Comparison of ENCODE assay signal across 13 cellular contexts in the genomic region with DNA sequence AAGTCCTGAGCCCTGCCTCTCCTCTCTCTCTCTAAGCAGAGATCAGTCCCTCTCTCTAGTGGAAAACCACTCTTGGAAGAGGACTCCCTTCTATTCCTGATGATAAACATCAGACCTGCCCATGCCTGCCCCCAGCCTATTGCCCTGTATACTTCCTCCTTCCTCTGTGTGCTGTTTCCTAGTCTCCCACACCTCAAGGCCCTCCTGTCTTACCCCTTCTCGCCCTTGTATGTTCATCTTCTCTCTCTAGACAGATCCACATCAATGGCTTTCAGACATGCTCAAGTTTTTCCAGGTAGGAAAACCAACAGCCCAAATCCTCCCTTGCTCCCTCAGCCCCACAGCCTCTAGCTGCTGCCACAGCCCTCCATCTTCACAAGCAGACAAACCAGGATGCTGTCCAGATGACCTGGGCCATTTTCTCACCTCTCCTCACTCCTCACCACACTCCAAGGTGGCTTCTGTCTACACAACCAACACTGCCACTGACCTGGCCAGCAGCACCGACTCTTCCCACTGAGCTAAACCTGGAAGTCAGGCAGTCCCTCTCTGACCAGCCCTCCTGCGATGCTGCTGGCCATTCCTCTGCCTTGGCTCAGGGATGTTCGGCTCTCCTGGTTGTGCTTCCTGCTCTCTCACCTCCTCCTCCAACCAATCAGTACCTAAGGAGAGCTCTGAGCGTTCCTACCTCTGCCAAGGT. TPM values are rescaled to one million over a fixed set of nuclear protein-coding genes. Genes with fewer than 3 reads are reported as not detected.
A peak's percentile ranks its signal among the peaks of the same experiment; 100 is the strongest.
DNase-seq lines count a peak whose midpoint lies in the region; ATAC-seq, FAIRE-seq and TF ChIP-seq lines count a peak whose summit lies in the region.
"Had no signal": no experiment of that assay in that cellular context is flagged by ENCODE, and none has a peak within 500 bp of the region (broad histone marks: within the 10 kb centered on the region; RNA-seq: fewer than 3 reads in every experiment).

No MANE protein-coding gene starts in this region.

- no peak overlapping the region for H3K18ac ChIP-seq in H1 (ENCODE audit: extremely low read depth, low read length)

- H3K27ac Mint-ChIP-seq in CD4-positive, alpha-beta T cell = peak overlapping the region; percentile 73
- peak overlapping the region; percentile 44 for H3K27ac Mint-ChIP-seq in nephron progenitor cell
- H3K27ac Mint-ChIP-seq: endodermal cell had no signal

- H2BK20ac ChIP-seq in H1 (ENCODE audit: low read length) = no peak overlapping the region

- no peak overlapping the region for H3K27ac ChIP-seq in CD4-positive, alpha-beta T cell (ENCODE audit: low read depth, low read length)
- no peak overlapping the region for H3K27ac ChIP-seq in H1 (ENCODE audit: low read depth, low read length)
- no peak overlapping the region for H3K27ac ChIP-seq in effector memory CD4-positive, alpha-beta T cell (ENCODE audit: insufficient read depth, low read length, poor library complexity, severe bottlenecking)
- H3K27ac ChIP-seq: C4-2B, VCaP had no signal

- intact Hi-C loops in CD4-positive, alpha-beta T cell (cut with DNase I, micrococcal nuclease) = no loop called here

- H3K36me3 Mint-ChIP-seq in CD4-positive, alpha-beta T cell (ENCODE audit: low read depth) = peaks cover 99% of the 10 kb centered on the region
- peaks cover 85% of the 10 kb centered on the region for H3K36me3 Mint-ChIP-seq in nephron progenitor cell (ENCODE audit: low read depth)

- no peaks in the 10 kb centered on the region for H3K79me1 ChIP-seq in H1 (ENCODE audit: low read depth, low read length)

- H3K23ac ChIP-seq in H1 (ENCODE audit: insufficient read length) = no peak overlapping the region

- no peak overlapping the region for H2AK5ac ChIP-seq in H1 (ENCODE audit: low read depth, low read length)

- no peak overlapping the region for H2BK120ac ChIP-seq in H1 (replicated peaks; ENCODE audit: low read depth, low read length)

- H2BK12ac ChIP-seq in H1 (ENCODE audit: low read depth, low read length) = no peak overlapping the region

- 85% methylated on average over 5 of the region's 5 CpGs; no CpG with 5 or more reads in 1 of the 2 experiments for WGBS in H1 (ENCODE audit: extremely low coverage in 1 of 2, insufficient coverage in 1 of 2, insufficient read length in 1 of 2, insufficient replicate concordance in 2 of 2, low coverage in 1 of 2, low lambda C conversion rate in 2 of 2, missing lambda C conversion rate in 1 of 2), 2 experiments

- no peaks in the 10 kb centered on the region for H3K4me1 ChIP-seq in H1 (replicated peaks in 1 of 4; ENCODE audit: control insufficient read depth in 3 of 4, insufficient read depth in 4 of 4, low read length in 3 of 4)
- H3K4me1 ChIP-seq in effector memory CD4-positive, alpha-beta T cell (ENCODE audit: control insufficient read depth, insufficient read depth, low read length, poor library complexity, severe bottlenecking) = no peaks in the 10 kb centered on the region

- DNase-seq in CD4-positive, alpha-beta T cell = no peak
- DNase-seq in HPDE6-E6E7 (ENCODE audit: extremely low spot score) (peak; percentile 27), H1 (ENCODE audit: low read depth in 1 of 2, low spot score in 2 of 2) (no peak), nephron progenitor cell (no peak), NOMO-1 treated with DMSO at 0.1 percent for 48 hours (lab: John Stamatoyannopoulos, UW; ENCODE audit: unreplicated experiment) (no peak), SKM-1 treated with dmso at 0.1 percent for 144 hours (lab: John Stamatoyannopoulos, UW; ENCODE audit: unreplicated experiment) (no peak)
- no peak for DNase-seq in effector memory CD4-positive, alpha-beta T cell
- DNase-seq: endodermal cell, KG1, kidney, NCI-H146 had no signal

- H2BK15ac ChIP-seq in H1 (ENCODE audit: low read length) = no peak overlapping the region

- no peaks in the 10 kb centered on the region for H3K79me2 ChIP-seq in H1 (ENCODE audit: control insufficient read depth in 1 of 2, insufficient read depth in 2 of 2, low read length in 2 of 2)

- no peak overlapping the region for H3K4ac ChIP-seq in H1 (replicated peaks; ENCODE audit: insufficient read length, low read depth, low read length)

- POLR2A ChIA-PET in CD4-positive, alpha-beta T cell (lab: Charles Lee) = no interaction called here
- POLR2A ChIA-PET in H1 (lab: Charles Lee; ENCODE audit: partially characterized antibody) = interaction anchor here (0.6 kb wide), 1 partner anchor 1588 kb away, joined by 3 read pairs; no protein-coding TSS in a partner anchor

- no peak overlapping the region for H4K8ac ChIP-seq in H1 (ENCODE audit: extremely low read depth, insufficient read depth, low read length)

- H3K36me3 ChIP-seq in H1 (ENCODE audit: control insufficient read depth in 2 of 4, insufficient read depth in 4 of 4, low read length in 3 of 4) = peaks cover 9 to 30% (median 26%) of the 10 kb centered on the region in 4 experiments
- peaks cover 94% of the 10 kb centered on the region for H3K36me3 ChIP-seq in effector memory CD4-positive, alpha-beta T cell (ENCODE audit: control insufficient read depth, insufficient read depth, low read length)

- H2AFZ ChIP-seq in H1 (ENCODE audit: low read length) = no peak overlapping the region

- no peaks in the 10 kb centered on the region for H3K9me3 Mint-ChIP-seq in CD4-positive, alpha-beta T cell
- H3K9me3 Mint-ChIP-seq in nephron progenitor cell = no peaks in the 10 kb centered on the region
- H3K9me3 Mint-ChIP-seq: endodermal cell had no signal

- H3K4me1 Mint-ChIP-seq in CD4-positive, alpha-beta T cell (ENCODE audit: low read depth) = peaks cover 8% of the 10 kb centered on the region
- H3K4me1 Mint-ChIP-seq in nephron progenitor cell = peaks cover 24% of the 10 kb centered on the region
- H3K4me1 Mint-ChIP-seq: endodermal cell had no signal

- ATAC-seq in CD4-positive, alpha-beta T cell (ENCODE audit: poor library complexity) = no peak

- TF ChIP-seq CTCF in CD4-positive, alpha-beta T cell (IDR thresholded peaks at IDR 0.05) = no peak
- TF ChIP-seq CTCF in H1 (IDR thresholded peaks at IDR 0.05; ENCODE audit: control extremely low read depth in 1 of 3, insufficient read depth in 1 of 3, low read depth in 1 of 3, low read length in 3 of 3) = no peak
- no peak for TF ChIP-seq CTCF in nephron progenitor cell (IDR thresholded peaks at IDR 0.05)

- H3K27me3 ChIP-seq in CD4-positive, alpha-beta T cell (ENCODE audit: control insufficient read depth, insufficient read depth, low read length) = no peaks in the 10 kb centered on the region
- H3K27me3 ChIP-seq in H1 (replicated peaks in 1 of 4; ENCODE audit: control insufficient read depth in 3 of 4, extremely low read depth in 1 of 4, insufficient read depth in 3 of 4, low read length in 3 of 4) = no peaks in the 10 kb centered on the region
- no peaks in the 10 kb centered on the region for H3K27me3 ChIP-seq in effector memory CD4-positive, alpha-beta T cell (replicated peaks; ENCODE audit: control insufficient read depth, insufficient read depth, low read length, poor library complexity, severe bottlenecking)

- no peak overlapping the region for H4K5ac ChIP-seq in H1 (ENCODE audit: insufficient read length, low read depth, low read length)

- TF ChIP-seq RAD21 in H1 (IDR thresholded peaks at IDR 0.05 in 1 of 2, conservative IDR thresholded peaks at IDR 0.05 in 1 of 2; ENCODE audit: low read depth in 2 of 2, low read length in 2 of 2) = no peak

- no peaks in the 10 kb centered on the region for H3K9me3 ChIP-seq in CD4-positive, alpha-beta T cell (ENCODE audit: control insufficient read depth, low read length)
- H3K9me3 ChIP-seq in H1 (ENCODE audit: insufficient read depth in 2 of 2, low read depth in 1 of 2, low read length in 1 of 2) = no peaks in the 10 kb centered on the region
- no peaks in the 10 kb centered on the region for H3K9me3 ChIP-seq in effector memory CD4-positive, alpha-beta T cell (ENCODE audit: control insufficient read depth, low read length)

- no peaks in the 10 kb centered on the region for H3K27me3 Mint-ChIP-seq in CD4-positive, alpha-beta T cell
- H3K27me3 Mint-ChIP-seq in nephron progenitor cell (ENCODE audit: low read depth, poor library complexity) = no peaks in the 10 kb centered on the region

- no peak for TF ChIP-seq EP300 in H1 (IDR thresholded peaks at IDR 0.05; ENCODE audit: borderline replicate concordance in 1 of 2, low read depth in 2 of 2, low read length in 2 of 2)

- no peak overlapping the region for H3K4me3 Mint-ChIP-seq in CD4-positive, alpha-beta T cell
- H3K4me3 Mint-ChIP-seq in nephron progenitor cell = no peak overlapping the region
- H3K4me3 Mint-ChIP-seq: endodermal cell had no signal

- no peaks in the 10 kb centered on the region for H3K23me2 ChIP-seq in H1 (ENCODE audit: low read depth, low read length)

- no peak overlapping the region for H4K91ac ChIP-seq in H1 (replicated peaks; ENCODE audit: insufficient read length, low read length)

- CTCF ChIA-PET in CD4-positive, alpha-beta T cell (lab: Charles Lee) = interaction anchor here (1.3 kb wide), 1 partner anchor 36 kb away, joined by 3 read pairs; a partner anchor contains a TSS
- CTCF ChIA-PET in H1 (lab: Charles Lee; ENCODE audit: partially characterized antibody) = interaction anchor here (0.7 to 1.0 kb wide), 2 partner anchors 36 to 57 kb away, joined by 3 to 4 read pairs; a partner anchor contains a TSS

- no peak for FAIRE-seq in H1 (lab: Jason Lieb, UNC)
- FAIRE-seq: kidney had no signal

- no peak overlapping the region for H3K4me2 ChIP-seq in H1 (ENCODE audit: insufficient read depth in 1 of 2, low read depth in 2 of 2, low read length in 2 of 2)

- no peak overlapping the region for H3K14ac ChIP-seq in H1 (ENCODE audit: insufficient read length)

- H3K56ac ChIP-seq in H1 (replicated peaks; ENCODE audit: insufficient read length, low read depth, low read length) = no peak overlapping the region

- H3K9ac ChIP-seq in H1 (replicated peaks in 1 of 4; ENCODE audit: extremely low read depth in 1 of 4, low read depth in 3 of 4, low read length in 3 of 4) = no peak overlapping the region

- no peak for TF ChIP-seq POLR2A in H1 (IDR thresholded peaks at IDR 0.05; ENCODE audit: control extremely low read depth in 1 of 2, low read depth in 2 of 2, low read length in 2 of 2)

- peaks cover 0 to 3% of the 10 kb centered on the region in 2 experiments for H4K20me1 ChIP-seq in H1 (replicated peaks in 1 of 2; ENCODE audit: control insufficient read depth in 1 of 2, insufficient read depth in 2 of 2, low read length in 2 of 2)

- H3K4me3 ChIP-seq in H1 (ENCODE audit: extremely low read depth in 1 of 4, insufficient read depth in 2 of 4, low read depth in 3 of 4, low read length in 4 of 4) = no peak overlapping the region
- no peak overlapping the region for H3K4me3 ChIP-seq in effector memory CD4-positive, alpha-beta T cell (ENCODE audit: insufficient read depth, low read depth, low read length, poor library complexity, severe bottlenecking)

- H2BK5ac ChIP-seq in H1 (ENCODE audit: low read depth, low read length) = 0 out of 2 replicates have a peak overlapping the region, but pooled peaks have one; percentile 52

RNA-seq across cellular contexts. Expression of a gene that starts 36.3 kb away (rescaled TPM):
- total RNA-seq in CD4-positive, alpha-beta T cell = 100 to 1,000 TPM; 156 to 157 TPM
- 25.8 and 31.4 TPM in 2 replicates for total RNA-seq in H1 (2021; fragmentation: NEBNext Ultra II Directional; extraction: Animal tissue kit (Norgen Biotek cat#: 25700))
- polyA plus RNA-seq in H1 (2011; rRNA removed) = 5.0 and 5.6 TPM in 2 replicates
- polyA plus RNA-seq in H1 (2011; cell fraction: cytosol; rRNA removed) = 5.2 TPM
- polyA plus RNA-seq in H1 (2011; cell fraction: nucleus; rRNA removed) = 18.5 TPM
- 7.1 to 10.5 TPM (median 8.5 TPM) in 4 replicates for polyA plus RNA-seq in H1 (2012, experiment 1 of 2)
- polyA plus RNA-seq in H1 (2012, experiment 2 of 2) = 0.52 TPM
- 8.6 TPM for polyA plus RNA-seq in H1 (2013, experiment 1 of 2)
- 8.5 TPM for polyA plus RNA-seq in H1 (2013, experiment 2 of 2)
- polyA minus RNA-seq in H1 (2011; rRNA and poly(A)+ RNA removed) = 17.0 and 23.5 TPM in 2 replicates
- polyA minus RNA-seq in H1 (2011; cell fraction: cytosol; rRNA and poly(A)+ RNA removed) = 7.2 TPM
- 32.6 TPM for polyA minus RNA-seq in H1 (2011; cell fraction: nucleus; rRNA and poly(A)+ RNA removed)

RNA-seq across cellular contexts. Expression of a gene that starts 43.4 kb away (rescaled TPM):
- total RNA-seq in CD4-positive, alpha-beta T cell = 100 to 1,000 TPM in 1 of 2 experiments, 10 to 100 TPM in 1; 96.6 to 106 TPM
- 41.3 and 43.5 TPM in 2 replicates for total RNA-seq in H1 (2021; fragmentation: NEBNext Ultra II Directional; extraction: Animal tissue kit (Norgen Biotek cat#: 25700))
- 13.3 and 15.0 TPM in 2 replicates for polyA plus RNA-seq in H1 (2011; rRNA removed)
- 14.3 TPM for polyA plus RNA-seq in H1 (2011; cell fraction: cytosol; rRNA removed)
- polyA plus RNA-seq in H1 (2011; cell fraction: nucleus; rRNA removed) = 11.1 TPM
- polyA plus RNA-seq in H1 (2012, experiment 1 of 2) = 19.7 to 21.0 TPM (median 20.5 TPM) in 4 replicates
- polyA plus RNA-seq in H1 (2012, experiment 2 of 2) = 12.2 TPM
- 16.8 TPM for polyA plus RNA-seq in H1 (2013, experiment 1 of 2)
- 15.5 TPM for polyA plus RNA-seq in H1 (2013, experiment 2 of 2)
- polyA minus RNA-seq in H1 (2011; rRNA and poly(A)+ RNA removed) = 10.4 and 14.4 TPM in 2 replicates
- polyA minus RNA-seq in H1 (2011; cell fraction: cytosol; rRNA and poly(A)+ RNA removed) = 18.9 TPM
- polyA minus RNA-seq in H1 (2011; cell fraction: nucleus; rRNA and poly(A)+ RNA removed) = 14.2 TPM
